In genomic region chr18:43060020-43060419, GRCh38 we compare ENCODE assay signal across 32 cellular contexts. TPM values are rescaled to one million over a fixed set of nuclear protein-coding genes. Genes with fewer than 3 reads are reported as not detected.
DNase-seq lines count a peak whose midpoint lies in the region; ATAC-seq and TF ChIP-seq lines count a peak whose summit lies in the region.
"Had no signal": no experiment of that assay in that cellular context is flagged by ENCODE, and none has a peak within 500 bp of the region (broad histone marks: within the 10 kb centered on the region; RNA-seq: fewer than 3 reads in every experiment).

No MANE protein-coding gene starts in this region.

- no peak for ATAC-seq in stimulated activated naive B cell treated with anti-CD40 and anti-IgM and Interleukin-4, amounts not matched to agents 10 μg/mL and 1 μg/mL and 100 μg/mL, for 72 hours (replicated peaks)
- ATAC-seq in HG02623 (IDR thresholded peaks at IDR 0.05; ENCODE audit: unreplicated experiment): no peak
- no peak for ATAC-seq in GM21723 (IDR thresholded peaks at IDR 0.05; ENCODE audit: unreplicated experiment)
- ATAC-seq in aorta (ENCODE audit: low FRiP score): no peak

- no peak for TF ChIP-seq CTCF in epithelial cell of proximal tubule (conservative IDR thresholded peaks at IDR 0.05; ENCODE audit: low read depth, low read length)

- intact Hi-C loops in aorta (cut with DNase I): no loop called here

- no peaks in the 10 kb centered on the region for H3K27me3 ChIP-seq in aorta (ENCODE audit: control insufficient read depth in 1 of 2, insufficient read depth in 2 of 2, low read length in 1 of 2)
- H3K27me3 ChIP-seq: ascending aorta, testis, uterus had no signal

- H3K36me3 ChIP-seq in aorta (ENCODE audit: control insufficient read depth in 1 of 2, insufficient read depth in 2 of 2, low read length in 1 of 2): no peaks in the 10 kb centered on the region
- H3K36me3 ChIP-seq: ascending aorta, uterus had no signal

- no peaks in the 10 kb centered on the region for H3K4me1 Mint-ChIP-seq in stimulated activated naive B cell treated with anti-CD40 and anti-IgM and Interleukin-4, amounts not matched to agents 10 μg/mL and 1 μg/mL and 100 μg/mL, for 72 hours
- H3K4me1 Mint-ChIP-seq: activated B cell treated with CpG ODN at 0.5 μM for 24 hours, memory B cell had no signal

- H3K36me3 Mint-ChIP-seq in stimulated activated naive B cell treated with anti-CD40 and anti-IgM and Interleukin-4, amounts not matched to agents 10 μg/mL and 1 μg/mL and 100 μg/mL, for 72 hours: no peaks in the 10 kb centered on the region
- H3K36me3 Mint-ChIP-seq: activated naive CD8-positive, alpha-beta T cell; memory B cell had no signal

- no peak overlapping the region for H3K27ac ChIP-seq in aorta (ENCODE audit: low read depth in 1 of 2, low read length in 2 of 2)
- H3K27ac ChIP-seq: ascending aorta, epithelial cell of prostate, testis, uterus had no signal

- H3K27ac Mint-ChIP-seq in stimulated activated naive B cell treated with anti-CD40 and anti-IgM and Interleukin-4, amounts not matched to agents 10 μg/mL and 1 μg/mL and 100 μg/mL, for 72 hours: peak overlapping the region; percentile 14
- H3K27ac Mint-ChIP-seq: activated B cell treated with CpG ODN at 0.5 μM for 24 hours; activated naive CD8-positive, alpha-beta T cell; CD4-positive, alpha-beta T cell; memory B cell had no signal

- 57 to 82% methylated on average over 1 of the region's 1 CpG for WGBS in aorta, 2 donors

- no peaks in the 10 kb centered on the region for H3K27me3 Mint-ChIP-seq in stimulated activated naive B cell treated with anti-CD40 and anti-IgM and Interleukin-4, amounts not matched to agents 10 μg/mL and 1 μg/mL and 100 μg/mL, for 72 hours
- H3K27me3 Mint-ChIP-seq: activated B cell treated with CpG ODN at 0.5 μM for 24 hours; activated naive CD8-positive, alpha-beta T cell; CD4-positive, alpha-beta T cell; memory B cell had no signal

- no peak overlapping the region for H3K4me3 Mint-ChIP-seq in stimulated activated naive B cell treated with anti-CD40 and anti-IgM and Interleukin-4, amounts not matched to agents 10 μg/mL and 1 μg/mL and 100 μg/mL, for 72 hours
- H3K4me3 Mint-ChIP-seq: activated B cell treated with CpG ODN at 0.5 μM for 24 hours; activated naive CD8-positive, alpha-beta T cell; CD4-positive, alpha-beta T cell; memory B cell had no signal

- H3K9me3 ChIP-seq in aorta (ENCODE audit: control insufficient read depth, low read length): peaks cover 4% of the 10 kb centered on the region
- H3K9me3 ChIP-seq: ascending aorta, testis, uterus had no signal

- H3K9me3 Mint-ChIP-seq in stimulated activated naive B cell treated with anti-CD40 and anti-IgM and Interleukin-4, amounts not matched to agents 10 μg/mL and 1 μg/mL and 100 μg/mL, for 72 hours: peaks cover 0 to 3% of the 10 kb centered on the region in 2 donors
- H3K9me3 Mint-ChIP-seq: activated B cell treated with CpG ODN at 0.5 μM for 24 hours, memory B cell had no signal

- no peak overlapping the region for H3K4me3 ChIP-seq in epithelial cell of proximal tubule (ENCODE audit: low read depth, low read length)
- H3K4me3 ChIP-seq in aorta (ENCODE audit: low read length in 2 of 2): no peak overlapping the region
- H3K4me3 ChIP-seq: ascending aorta, testis, uterus had no signal

- DNase-seq in HT1080 (ENCODE audit: low read depth) (peak; percentile 7), epithelial cell of proximal tubule (ENCODE audit: low read depth) (peak; percentile 81), kidney glomerular epithelial cell (lab: John Stamatoyannopoulos, UW) (peak; percentile 76), aorta (no peak)
- no peak for DNase-seq in stimulated activated naive B cell treated with anti-CD40 and anti-IgM and Interleukin-4, amounts not matched to agents 10 μg/mL and 1 μg/mL and 100 μg/mL, for 72 hours
- DNase-seq: activated B cell treated with CpG ODN at 0.5 μM for 24 hours; activated CD4-positive, alpha-beta T cell treated with anti-CD3 and anti-CD28 coated beads, Interleukin-2, amount 50 U/mL, for 4 hours; activated CD8-positive, alpha-beta memory T cell treated with anti-CD3 and anti-CD28 coated beads, Interleukin-2, amount 50 U/mL, for 4 hours; CD4-positive, alpha-beta T cell; DMS 273 treated with DMSO at 0.1 percent for 48 hours; effector CD4-positive, alpha-beta T cell; glutamatergic neuron; IMR-90; left cardiac atrium; NCI-H1417; NCI-H2081; NCI-H446 treated with DMSO at 0.1 percent for 48 hours; stimulated activated CD4-positive, alpha-beta T cell treated with anti-CD3 and anti-CD28 coated beads, Interleukin-12 subunit alpha, Interleukin-12 subunit beta, amount 100 ng/mL, for 4 hours; stimulated activated CD4-positive, alpha-beta T cell treated with anti-CD3 and anti-CD28 coated beads, Interleukin-4, amount 100 ng/mL, for 24 hours; stimulated activated naive CD4-positive, alpha-beta T cell; SW 1271; testis; uterus had no signal

- no peaks in the 10 kb centered on the region for H3K4me1 ChIP-seq in aorta (ENCODE audit: control insufficient read depth in 1 of 2, insufficient read depth in 2 of 2, low read length in 2 of 2)
- H3K4me1 ChIP-seq: ascending aorta, testis, uterus had no signal

RNA-seq across cellular contexts. Expression of gene RIT2, which starts 55.5 kb away (rescaled TPM):
- not detected in 2 replicates for total RNA-seq in HT1080 (2014; rRNA removed; shearing (Covaris generic))
- not detected in 2 replicates for polyA plus RNA-seq in HT1080 (2015; cell fraction: cytosol; rRNA removed)
- polyA plus RNA-seq in HT1080 (2015; cell fraction: nucleus; rRNA removed): not detected in 2 replicates
- total RNA-seq in epithelial cell of proximal tubule: not detected in 2 replicates
- total RNA-seq in aorta: not detected
- 1 to 10 TPM in 1 of 2 donors, not detected in 1; 2.9 TPM for polyA plus RNA-seq in aorta
- total RNA-seq: activated B cell treated with CpG ODN at 0.5 μM for 24 hours; ascending aorta; CD4-positive, alpha-beta T cell; IMR-90; left cardiac atrium; myocyte; OCI-LY7; omental fat pad; testis; uterus had no signal
- polyA plus RNA-seq: IMR-90 had no signal

Comparison
In these comparisons a context has a peak if more than half of its experiments do, and no peak if none do; other contexts are left out.
1. DNase-seq: peak in HT1080 (single experiment), epithelial cell of proximal tubule (single experiment) and kidney glomerular epithelial cell (single experiment); none in stimulated activated naive B cell treated with anti-CD40 and anti-IgM and Interleukin-4, amounts not matched to agents 10 μg/mL and 1 μg/mL and 100 μg/mL, for 72 hours (single experiment) and aorta (0 of 2).